In the genomic region with DNA sequence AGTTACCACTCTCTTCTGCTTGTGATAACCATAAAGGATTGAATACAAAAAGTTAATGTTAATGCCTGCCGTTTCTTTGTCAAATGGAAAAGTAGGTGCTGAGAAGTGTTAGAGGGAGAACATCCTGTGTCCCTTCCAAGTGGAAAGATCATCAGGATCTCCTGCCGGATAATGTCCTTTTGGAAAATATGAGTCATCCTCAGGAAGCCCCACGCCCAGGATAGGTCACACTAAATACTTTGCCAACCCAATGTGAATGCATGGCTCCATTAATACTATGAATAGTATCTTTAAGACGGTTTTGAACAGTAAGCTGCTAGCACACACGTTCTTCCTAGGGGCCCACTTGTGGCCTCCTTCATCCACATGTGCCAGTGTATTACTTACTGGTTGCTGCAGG, we compare ENCODE assay signal across 20 cellular contexts.
DNase-seq lines count a peak whose midpoint lies in the region; ATAC-seq and TF ChIP-seq lines count a peak whose summit lies in the region.
"Had no signal": no experiment of that assay in that cellular context is flagged by ENCODE, and none has a peak within 500 bp of the region (broad histone marks: within the 10 kb centered on the region; RNA-seq: fewer than 3 reads in every experiment).

No MANE protein-coding gene starts in this region.

- ATAC-seq in PC-3 (no peak), aorta (ENCODE audit: low FRiP score) (no peak)
- ATAC-seq in activated T-helper 17 cell treated with anti-CD3 and anti-CD28 coated beads, Interleukin-2, amount 50 U/mL, for 72 hours (replicated peaks) = no peak

- CTCF ChIA-PET in PC-3 (lab: Charles Lee) = no interaction called here

- TF ChIP-seq CTCF in PC-3 (conservative IDR thresholded peaks at IDR 0.05; ENCODE audit: low read depth, low read length) (no peak), fibroblast of the aortic adventitia (IDR thresholded peaks at IDR 0.05; ENCODE audit: insufficient read depth, low read length) (no peak)

- intact Hi-C loops in PC-3 (cut with micrococcal nuclease) = no loop called here
- intact Hi-C loops in aorta (cut with DNase I) = no loop called here

- H3K79me2 ChIP-seq in PC-3 (ENCODE audit: low read length) = no peaks in the 10 kb centered on the region

- H4K20me1 ChIP-seq in PC-3 (ENCODE audit: low read length) = no peaks in the 10 kb centered on the region
- H4K20me1 ChIP-seq: BLaER1 treated with 17β-estradiol and CSF1 and Interleukin-3, amounts not matched to agents 10 nM and 100 nM had no signal

- no peaks in the 10 kb centered on the region for H3K4me1 ChIP-seq in PC-3 (ENCODE audit: insufficient read depth, low read length)
- peaks cover 0 to 5% of the 10 kb centered on the region in 2 donors for H3K4me1 ChIP-seq in aorta (ENCODE audit: control insufficient read depth in 1 of 2, insufficient read depth in 2 of 2, low read length in 2 of 2)
- H3K4me1 ChIP-seq: BLaER1 treated with 17β-estradiol and CSF1 and Interleukin-3, amounts not matched to agents 10 nM and 100 nM; Peyer's patch had no signal

- no peaks in the 10 kb centered on the region for H3K36me3 Mint-ChIP-seq in activated T-helper 17 cell treated with anti-CD3 and anti-CD28 coated beads, Interleukin-2, amount 50 U/mL, for 72 hours (ENCODE audit: low read depth)
- H3K36me3 Mint-ChIP-seq: CD4-positive, alpha-beta memory T cell had no signal

- POLR2A ChIA-PET in PC-3 (lab: Charles Lee; ENCODE audit: unreplicated experiment) = no interaction called here

- no peak overlapping the region for H3K4me3 Mint-ChIP-seq in activated T-helper 17 cell treated with anti-CD3 and anti-CD28 coated beads, Interleukin-2, amount 50 U/mL, for 72 hours
- H3K4me3 Mint-ChIP-seq: CD4-positive, alpha-beta memory T cell had no signal

- H3F3A ChIP-seq in PC-3 (ENCODE audit: low read length, unreplicated experiment) = no peaks in the 10 kb centered on the region

- DNase-seq in A172 (ENCODE audit: low spot score) (peak; percentile 32), COLO829 (ENCODE audit: low spot score) (peak; percentile 17), PC-3 (peak; percentile 18), fibroblast of the aortic adventitia (ENCODE audit: low read depth) (peak; percentile 10), aorta (no peak), cerebellar cortex (ENCODE audit: low spot score) (no peak)
- DNase-seq: ACHN; CD4-positive, alpha-beta memory T cell; GM23248; MM.1S; NCI-H1092 treated with DMSO at 0.1 percent for 48 hours; NCI-H1436 treated with DMSO at 0.1 percent for 48 hours; NCI-H2029; NCI-H226; NCI-H510A treated with DMSO at 0.1 percent for 48 hours; NCI-H748 treated with DMSO at 0.1 percent for 48 hours; Peyer's patch; SW 1271 had no signal

- peaks cover 22% of the 10 kb centered on the region; the same call in 1 of the 2 replicates for H3K27me3 ChIP-seq in PC-3 (ENCODE audit: low read length)
- no peaks in the 10 kb centered on the region for H3K27me3 ChIP-seq in aorta (ENCODE audit: control insufficient read depth in 1 of 2, insufficient read depth in 2 of 2, low read length in 1 of 2)
- H3K27me3 ChIP-seq: BLaER1 treated with 17β-estradiol and CSF1 and Interleukin-3, amounts not matched to agents 10 nM and 100 nM; Peyer's patch had no signal

- 60 to 64% methylated on average over 5 of the region's 5 CpGs for WGBS in aorta, 2 donors

- no peaks in the 10 kb centered on the region for H3K27me3 Mint-ChIP-seq in activated T-helper 17 cell treated with anti-CD3 and anti-CD28 coated beads, Interleukin-2, amount 50 U/mL, for 72 hours

- H2AFZ ChIP-seq in PC-3 (ENCODE audit: low read length) = no peak overlapping the region
- H2AFZ ChIP-seq: GM23248 had no signal

- H3K4me1 Mint-ChIP-seq in activated T-helper 17 cell treated with anti-CD3 and anti-CD28 coated beads, Interleukin-2, amount 50 U/mL, for 72 hours = no peaks in the 10 kb centered on the region
- H3K4me1 Mint-ChIP-seq: CD4-positive, alpha-beta memory T cell had no signal

- H3K9me3 ChIP-seq in PC-3 (ENCODE audit: low read length) (no peaks in the 10 kb centered on the region), aorta (ENCODE audit: control insufficient read depth, low read length) (no peaks in the 10 kb centered on the region)
- H3K9me3 ChIP-seq: BLaER1 treated with 17β-estradiol and CSF1 and Interleukin-3, amounts not matched to agents 10 nM and 100 nM; Peyer's patch had no signal

- H3K36me3 ChIP-seq in PC-3 (ENCODE audit: low read depth, low read length) (no peaks in the 10 kb centered on the region), aorta (ENCODE audit: control insufficient read depth in 1 of 2, insufficient read depth in 2 of 2, low read length in 1 of 2) (no peaks in the 10 kb centered on the region)
- H3K36me3 ChIP-seq: BLaER1 treated with 17β-estradiol and CSF1 and Interleukin-3, amounts not matched to agents 10 nM and 100 nM; Peyer's patch had no signal

- no peaks in the 10 kb centered on the region for H3K9me3 Mint-ChIP-seq in activated T-helper 17 cell treated with anti-CD3 and anti-CD28 coated beads, Interleukin-2, amount 50 U/mL, for 72 hours

- no peak overlapping the region for H3K4me2 ChIP-seq in PC-3 (ENCODE audit: low read length)
- H3K4me2 ChIP-seq: BLaER1 treated with 17β-estradiol and CSF1 and Interleukin-3, amounts not matched to agents 10 nM and 100 nM had no signal

- H3K4me3 ChIP-seq in PC-3 (ENCODE audit: low read length) (no peak overlapping the region), fibroblast of the aortic adventitia (ENCODE audit: low read depth, low read length) (no peak overlapping the region), aorta (ENCODE audit: low read length in 2 of 2) (no peak overlapping the region)
- H3K4me3 ChIP-seq: BLaER1 treated with 17β-estradiol and CSF1 and Interleukin-3, amounts not matched to agents 10 nM and 100 nM; GM23248; Peyer's patch had no signal

- H3K9me2 ChIP-seq in PC-3 (replicated peaks; ENCODE audit: low read length) = no peaks in the 10 kb centered on the region

- H3K27ac ChIP-seq in PC-3 (ENCODE audit: low read length) (no peak overlapping the region), aorta (ENCODE audit: low read depth in 1 of 2, low read length in 2 of 2) (no peak overlapping the region)
- H3K27ac ChIP-seq: BLaER1 treated with 17β-estradiol and CSF1 and Interleukin-3, amounts not matched to agents 10 nM and 100 nM; GM23248; Peyer's patch had no signal

- H3K27ac Mint-ChIP-seq in activated T-helper 17 cell treated with anti-CD3 and anti-CD28 coated beads, Interleukin-2, amount 50 U/mL, for 72 hours = no peak overlapping the region
- H3K27ac Mint-ChIP-seq: CD4-positive, alpha-beta memory T cell had no signal

- no TSS peak for BruUV-seq in PC-3 (replicated peaks; lab: Mats Ljungman, UMichigan)

- no peak overlapping the region for H3K9ac ChIP-seq in PC-3 (ENCODE audit: low read length)
- H3K9ac ChIP-seq: BLaER1 treated with 17β-estradiol and CSF1 and Interleukin-3, amounts not matched to agents 10 nM and 100 nM; GM23248 had no signal

Comparison
In these comparisons a context has a peak if more than half of its experiments do, and no peak if none do; other contexts are left out.
1. DNase-seq: peak in A172 (single experiment), COLO829 (single experiment), PC-3 (single experiment) and fibroblast of the aortic adventitia (single experiment); none in aorta (0 of 2) and cerebellar cortex (single experiment).